In the genomic region with DNA sequence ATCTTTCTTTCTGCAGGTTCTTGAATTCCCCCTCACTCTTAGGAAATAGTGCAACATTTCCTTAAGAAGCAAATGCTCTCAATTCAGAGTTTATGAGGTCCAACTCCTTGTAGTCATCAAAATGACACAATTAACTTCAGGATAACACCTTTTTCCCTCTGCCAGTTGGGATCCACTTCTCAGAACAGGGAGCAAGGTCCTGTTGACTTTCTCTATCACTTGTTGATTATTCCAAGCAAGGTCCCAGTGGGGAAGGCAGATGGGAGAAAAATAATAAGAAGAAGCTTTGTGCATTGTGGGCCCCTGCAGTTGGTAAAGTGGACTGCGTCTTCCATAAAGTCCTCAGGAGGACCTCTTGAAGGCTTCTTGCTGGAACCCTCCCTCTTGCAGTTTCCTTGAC, we compare ENCODE assay signal across 21 cellular contexts.
"Had no signal": no experiment of that assay in that cellular context is flagged by ENCODE, and none has a peak within 500 bp of the region (broad histone marks: within the 10 kb centered on the region; RNA-seq: fewer than 3 reads in every experiment).

No MANE protein-coding gene starts in this region.

- H3K4me1 ChIP-seq: esophagus muscularis mucosa, gastroesophageal sphincter, heart left ventricle, left lung, lower lobe of right lung had no signal

- H3K27me3 ChIP-seq: dorsolateral prefrontal cortex, esophagus muscularis mucosa, foreskin keratinocyte, gastroesophageal sphincter, heart left ventricle, left lung had no signal

- ATAC-seq: foreskin keratinocyte, gastroesophageal sphincter, heart left ventricle, left cardiac atrium, left lung, left ventricle myocardium superior, lower lobe of right lung had no signal

- H3K9me3 ChIP-seq: lower lobe of right lung had no signal

- H3K4me3 ChIP-seq: coronary artery, dorsolateral prefrontal cortex, esophagus muscularis mucosa, gastroesophageal sphincter, heart left ventricle, left lung, lower lobe of right lung had no signal

- H3K36me3 ChIP-seq: esophagus muscularis mucosa, gastroesophageal sphincter, heart left ventricle, left lung, lower lobe of right lung had no signal

- H3K27ac ChIP-seq: coronary artery, esophagus muscularis mucosa, gastroesophageal sphincter, heart left ventricle, left lung, lower lobe of right lung had no signal

- FAIRE-seq: colon, endothelial cell of umbilical vein, frontal cortex, islet of Langerhans, keratinocyte had no signal

- DNase-seq: dermis blood vessel endothelial cell; dorsolateral prefrontal cortex; effector CD4-positive, alpha-beta T cell; effector memory CD4-positive, alpha-beta T cell; foreskin keratinocyte; heart left ventricle; hippocampal formation; left cardiac atrium; left lung; left ventricle myocardium superior; lower lobe of right lung; mesendoderm; midbrain had no signal
